ENCODE assay signal across 1 cellular context in the genomic region with DNA sequence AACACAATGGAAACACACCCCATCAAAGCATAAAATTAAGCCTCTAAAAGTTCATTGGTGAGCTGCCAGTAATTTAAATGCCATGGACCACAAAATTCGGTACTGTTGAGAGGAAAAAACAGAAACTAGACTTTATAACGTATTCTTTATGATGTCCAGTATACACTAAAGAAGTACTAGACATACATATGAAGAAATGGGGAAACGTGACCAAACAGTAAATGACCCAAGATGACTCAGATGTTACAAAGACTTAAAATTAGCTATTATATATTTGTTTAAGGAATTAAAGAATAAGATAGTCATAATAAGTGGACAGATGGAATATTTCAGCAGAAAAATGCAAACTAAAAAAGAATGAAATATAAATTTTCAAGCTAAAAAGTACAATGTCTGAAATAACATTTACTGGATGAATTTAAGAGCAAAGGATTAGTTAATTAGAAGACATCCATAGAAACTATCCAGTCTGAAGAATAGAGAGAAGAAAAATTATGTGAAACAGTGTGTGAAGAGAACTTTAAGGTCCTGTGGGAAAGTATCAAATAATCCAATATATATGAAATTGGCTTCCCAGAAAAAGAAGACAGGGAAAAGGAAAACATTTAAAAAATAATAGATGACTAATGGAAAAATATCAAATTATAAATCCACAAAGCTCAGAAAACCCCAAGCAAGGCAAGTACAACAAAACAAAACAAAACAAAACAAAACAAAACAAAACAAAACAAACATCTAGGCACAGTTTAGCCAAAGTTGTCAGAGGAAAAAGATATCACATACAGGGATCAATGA.
TF ChIP-seq lines count a peak whose summit lies in the region.

No MANE protein-coding gene starts in this region.

TF ChIP-seq in endothelial cell of umbilical vein, 7 proteins besides CTCF, POLR2A, EP300 and RAD21:
- TF ChIP-seq POLR2AphosphoS5 (IDR thresholded peaks at IDR 0.05; ENCODE audit: insufficient read depth, low read depth, low read length) (no peak), FOS (IDR thresholded peaks at IDR 0.05; ENCODE audit: borderline replicate concordance, insufficient read depth, low read length) (peak; percentile 9)
